Comparison of ENCODE assay signal across 8 cellular contexts in genomic region chr20:3716195-3716834, GRCh38. TPM values are rescaled to one million over a fixed set of nuclear protein-coding genes. Genes with fewer than 3 reads are reported as not detected.
DNase-seq lines count a peak whose midpoint lies in the region; ATAC-seq and TF ChIP-seq lines count a peak whose summit lies in the region.

No MANE protein-coding gene starts in this region.

- ATAC-seq in esophagus mucosa = peak; percentile 49

- no peaks in the 10 kb centered on the region for H4K20me1 ChIP-seq in SK-N-SH (ENCODE audit: insufficient read depth)

- H3K9ac ChIP-seq in SK-N-SH = no peak overlapping the region

- H3K27me3 Mint-ChIP-seq in nephron (ENCODE audit: low read depth) = peaks cover 12% of the 10 kb centered on the region

- DNase-seq in SIG-M5 treated with dmso at 0.1 percent for 504 hours (lab: John Stamatoyannopoulos, UW; ENCODE audit: unreplicated experiment) = peak; percentile 49
- no peak for DNase-seq in SIG-M5 (lab: John Stamatoyannopoulos, UW)
- peak; percentile 57 for DNase-seq in KBM-7
- DNase-seq in SK-N-SH = peak; percentile 82
- no peak for DNase-seq in effector CD8-positive, alpha-beta T cell (lab: John Stamatoyannopoulos, UW)
- DNase-seq in putamen (ENCODE audit: low spot score) = no peak

- H3K27ac ChIP-seq in SK-N-SH (ENCODE audit: low read depth in 2 of 2, low read length in 1 of 2) = no peak overlapping the region

- peaks cover 9% of the 10 kb centered on the region; the same call in 1 of the 2 replicates for H3K27me3 ChIP-seq in SK-N-SH (ENCODE audit: insufficient read depth)

- CTCF ChIA-PET in SK-N-SH (lab: Yijun Ruan, JAX) = interaction anchor here (0.7 to 7.8 kb wide), 25 partner anchors 9 to 170 kb away, joined by 3 to 301 read pairs (median 5); partner anchors contain the start of genes ADAM33, ADISSP, AP5S1 and CENPB

- H3K79me2 ChIP-seq in SK-N-SH (ENCODE audit: insufficient read depth) = no peaks in the 10 kb centered on the region

- TF ChIP-seq CTCF in SK-N-SH (IDR thresholded peaks at IDR 0.05) (peak; percentile 66), nephron (IDR thresholded peaks at IDR 0.05; ENCODE audit: unreplicated experiment in 3 of 3) (peak; percentile 66 to 79 (median 76))

- no peaks in the 10 kb centered on the region for H3K9me3 Mint-ChIP-seq in nephron

- peak; percentile 87 for TF ChIP-seq RAD21 in SK-N-SH (IDR thresholded peaks at IDR 0.05; ENCODE audit: low read length)

- H3K36me3 ChIP-seq in SK-N-SH (replicated peaks in 1 of 2; ENCODE audit: control insufficient read depth in 1 of 2, insufficient read depth in 2 of 2, low read length in 1 of 2) = no peaks in the 10 kb centered on the region

- no peaks in the 10 kb centered on the region for H3K4me1 ChIP-seq in SK-N-SH (ENCODE audit: control insufficient read depth in 1 of 2, insufficient read depth in 2 of 2, low read depth in 1 of 2, low read length in 1 of 2)

- H3K4me1 Mint-ChIP-seq in nephron = no peaks in the 10 kb centered on the region

- no peaks in the 10 kb centered on the region for H3K9me3 ChIP-seq in SK-N-SH

- H3K27ac Mint-ChIP-seq in nephron = no peak overlapping the region

- no peaks in the 10 kb centered on the region for H3F3A ChIP-seq in SK-N-SH (replicated peaks; ENCODE audit: insufficient read depth)

- H3K4me2 ChIP-seq in SK-N-SH = no peak overlapping the region

- 52% methylated on average over 4 of the region's 4 CpGs for WGBS in SK-N-SH (ENCODE audit: low lambda C conversion rate)

- no peaks in the 10 kb centered on the region for H3K9me2 ChIP-seq in SK-N-SH

- no peak overlapping the region for H3K4me3 Mint-ChIP-seq in nephron

- in situ Hi-C loops in KBM-7 (cut with MboI; ENCODE audit: low pct_unique_long_range_greater_than_20kb, low sequenced_read_pairs) = no loop called here

- H3K36me3 Mint-ChIP-seq in nephron (ENCODE audit: low read depth) = no peaks in the 10 kb centered on the region

- no peak overlapping the region for H3K4me3 ChIP-seq in SK-N-SH (ENCODE audit: low read depth in 2 of 2, low read length in 1 of 2)

- POLR2A ChIA-PET in SK-N-SH (lab: Yijun Ruan, JAX) = interaction anchor here (0.7 kb wide), 1 partner anchor 34 kb away, joined by 3 read pairs; no protein-coding TSS in a partner anchor

- H2AFZ ChIP-seq in SK-N-SH (ENCODE audit: low read depth) = no peak overlapping the region

- TF ChIP-seq EP300 in SK-N-SH (IDR thresholded peaks at IDR 0.05; ENCODE audit: borderline replicate concordance in 1 of 2, low read depth in 1 of 2, low read length in 1 of 2) = no peak

TF ChIP-seq in SK-N-SH, 30 proteins besides CTCF, POLR2A, EP300 and RAD21:
- TF ChIP-seq SMC3 (IDR thresholded peaks at IDR 0.05; ENCODE audit: low read depth, low read length) (peak; percentile 69), REST (IDR thresholded peaks at IDR 0.05; ENCODE audit: low read depth, low read length) (no peak), FOXJ3 (CRISPR knock-in tag; IDR thresholded peaks at IDR 0.05) (no peak)
TF ChIP-seq in SK-N-SH: peak in this region for 1.

RNA-seq across cellular contexts. Expression of gene SIGLEC1, which starts 3.9 kb away (rescaled TPM):
- polyA plus RNA-seq in SK-N-SH (2012; rRNA removed) = not detected in 2 replicates
- not detected in 2 replicates for polyA plus RNA-seq in SK-N-SH (2012; cell fraction: cytosol; rRNA removed)
- 0.01 TPM in 2 replicates for polyA plus RNA-seq in SK-N-SH (2012; cell fraction: nucleus; rRNA removed)
- total RNA-seq in esophagus mucosa = 0.80 TPM

RNA-seq across cellular contexts. Expression of gene HSPA12B, which starts 16.2 kb away (rescaled TPM):
- 0.24 and 0.46 TPM in 2 replicates for polyA plus RNA-seq in SK-N-SH (2012; rRNA removed)
- 0.17 and 0.22 TPM in 2 replicates for polyA plus RNA-seq in SK-N-SH (2012; cell fraction: cytosol; rRNA removed)
- polyA plus RNA-seq in SK-N-SH (2012; cell fraction: nucleus; rRNA removed) = 0.44 and 0.52 TPM in 2 replicates
- total RNA-seq in esophagus mucosa = 1.2 TPM

RNA-seq across cellular contexts. Expression of gene ADAM33, which starts 34.5 kb away (rescaled TPM):
- 4.8 and 5.0 TPM in 2 replicates for polyA plus RNA-seq in SK-N-SH (2012; rRNA removed)
- polyA plus RNA-seq in SK-N-SH (2012; cell fraction: cytosol; rRNA removed) = 0.53 and 0.87 TPM in 2 replicates
- polyA plus RNA-seq in SK-N-SH (2012; cell fraction: nucleus; rRNA removed) = 33.0 and 43.2 TPM in 2 replicates
- total RNA-seq in esophagus mucosa = 2.5 TPM

RNA-seq across cellular contexts. Expression of gene ADISSP, which starts 51.2 kb away (rescaled TPM):
- 59.9 and 73.9 TPM in 2 replicates for polyA plus RNA-seq in SK-N-SH (2012; rRNA removed)
- polyA plus RNA-seq in SK-N-SH (2012; cell fraction: cytosol; rRNA removed) = 31.6 and 54.9 TPM in 2 replicates
- polyA plus RNA-seq in SK-N-SH (2012; cell fraction: nucleus; rRNA removed) = 36.1 and 49.8 TPM in 2 replicates
- 29.1 TPM for total RNA-seq in esophagus mucosa

RNA-seq across cellular contexts. Expression of gene GFRA4, which starts 53.1 kb away (rescaled TPM):
- polyA plus RNA-seq in SK-N-SH (2012; rRNA removed) = not detected in 2 replicates
- polyA plus RNA-seq in SK-N-SH (2012; cell fraction: cytosol; rRNA removed) = not detected in 2 replicates
- polyA plus RNA-seq in SK-N-SH (2012; cell fraction: nucleus; rRNA removed) = not detected in 2 replicates
- not detected for total RNA-seq in esophagus mucosa

Comparison
In these comparisons a context has a peak if more than half of its experiments do, and no peak if none do; other contexts are left out.
1. DNase-seq: peak in SIG-M5 treated with dmso at 0.1 percent for 504 hours (single experiment), KBM-7 (single experiment) and SK-N-SH (single experiment); none in SIG-M5 (single experiment), effector CD8-positive, alpha-beta T cell (single experiment) and putamen (single experiment).